Comparison of ENCODE assay signal across 17 cellular contexts in genomic region chr13:46596501-46596900, GRCh38. TPM values are rescaled to one million over a fixed set of nuclear protein-coding genes. Genes with fewer than 3 reads are reported as not detected.
DNase-seq lines count a peak whose midpoint lies in the region; ATAC-seq, FAIRE-seq and TF ChIP-seq lines count a peak whose summit lies in the region.
"Had no signal": no experiment of that assay in that cellular context is flagged by ENCODE, and none has a peak within 500 bp of the region (broad histone marks: within the 10 kb centered on the region; RNA-seq: fewer than 3 reads in every experiment).

No MANE protein-coding gene starts in this region.

- H2AFZ ChIP-seq in smooth muscle cell (ENCODE audit: low read depth), result no peak overlapping the region

- peak; percentile 73 for FAIRE-seq in GM12892 (lab: Jason Lieb, UNC)
- FAIRE-seq: endothelial cell of umbilical vein had no signal

- no peak for TF ChIP-seq POLR2A in GM12892 (IDR thresholded peaks at IDR 0.05; ENCODE audit: low read depth, low read length)

- no peak overlapping the region for H3K4me3 ChIP-seq in smooth muscle cell
- H3K4me3 ChIP-seq: heart right ventricle had no signal

- ATAC-seq in memory B cell (ENCODE audit: low read depth) (no peak), HG03432 (IDR thresholded peaks at IDR 0.05; ENCODE audit: unreplicated experiment) (no peak)
- ATAC-seq in stimulated activated naive B cell treated with anti-CD40 and anti-IgM and Interleukin-4, amounts not matched to agents 10 μg/mL and 1 μg/mL and 100 μg/mL, for 72 hours (replicated peaks), result no peak
- ATAC-seq: activated naive CD4-positive, alpha-beta T cell treated with anti-CD3 and anti-CD28 coated beads, Interleukin-2, amount 50 U/mL, for 72 hours had no signal

- no peak for TF ChIP-seq CTCF in MCF 10A (IDR thresholded peaks at IDR 0.05; ENCODE audit: unreplicated experiment)
- TF ChIP-seq CTCF in smooth muscle cell (IDR thresholded peaks at IDR 0.05; ENCODE audit: borderline replicate concordance, insufficient read depth, poor library complexity, severe bottlenecking), result no peak

- H3K36me3 Mint-ChIP-seq in MCF 10A (ENCODE audit: insufficient read depth, unreplicated experiment), result no peaks in the 10 kb centered on the region
- H3K36me3 Mint-ChIP-seq in memory B cell, result no peaks in the 10 kb centered on the region
- H3K36me3 Mint-ChIP-seq in stimulated activated naive B cell treated with anti-CD40 and anti-IgM and Interleukin-4, amounts not matched to agents 10 μg/mL and 1 μg/mL and 100 μg/mL, for 72 hours, result peaks cover 3 to 11% of the 10 kb centered on the region in 2 donors

- no peaks in the 10 kb centered on the region for H3K36me3 ChIP-seq in smooth muscle cell (ENCODE audit: low read depth)
- H3K36me3 ChIP-seq: heart right ventricle had no signal

- no peaks in the 10 kb centered on the region for H3F3A ChIP-seq in smooth muscle cell (ENCODE audit: low read depth)

- peaks cover 97% of the 10 kb centered on the region for H3K79me2 ChIP-seq in smooth muscle cell (ENCODE audit: low read depth)

- H3K27me3 ChIP-seq in smooth muscle cell (ENCODE audit: low read depth), result no peaks in the 10 kb centered on the region
- H3K27me3 ChIP-seq: heart right ventricle had no signal

- H4K20me1 ChIP-seq in smooth muscle cell (ENCODE audit: low read depth), result peaks cover 98% of the 10 kb centered on the region

- no peaks in the 10 kb centered on the region for H3K9me3 ChIP-seq in smooth muscle cell (replicated peaks; ENCODE audit: low read depth)
- H3K9me3 ChIP-seq: heart right ventricle had no signal

- H3K4me2 ChIP-seq in smooth muscle cell, result no peak overlapping the region

- DNase-seq in GM12892 (ENCODE audit: insufficient read length) (no peak), MCF 10A (ENCODE audit: unreplicated experiment) (no peak), memory B cell (ENCODE audit: low spot score in 2 of 2) (no peak), smooth muscle cell (lab: John Stamatoyannopoulos, UW; ENCODE audit: unreplicated experiment) (no peak), SHP77 (lab: John Stamatoyannopoulos, UW) (no peak)
- no peak for DNase-seq in stimulated activated naive B cell treated with anti-CD40 and anti-IgM and Interleukin-4, amounts not matched to agents 10 μg/mL and 1 μg/mL and 100 μg/mL, for 72 hours
- DNase-seq in stimulated activated CD8-positive, alpha-beta memory T cell treated with anti-CD3 and anti-CD28 coated beads, Interleukin-4, amount 100 ng/mL, for 48 hours, result no peak
- DNase-seq: caudate nucleus, DMS53, heart right ventricle, KG1, NCI-H446, SW 1271 had no signal

- no peak overlapping the region for H3K9ac ChIP-seq in smooth muscle cell (ENCODE audit: low read depth)

- intact Hi-C loops in MCF 10A (cut with micrococcal nuclease), result no loop called here

- peak overlapping the region; percentile 86 for H3K27ac Mint-ChIP-seq in MCF 10A (ENCODE audit: low read depth, unreplicated experiment)
- peak overlapping the region; percentile 14 for H3K27ac Mint-ChIP-seq in memory B cell
- peak overlapping the region; percentile 62 for H3K27ac Mint-ChIP-seq in stimulated activated naive B cell treated with anti-CD40 and anti-IgM and Interleukin-4, amounts not matched to agents 10 μg/mL and 1 μg/mL and 100 μg/mL, for 72 hours
- H3K27ac Mint-ChIP-seq: activated naive CD4-positive, alpha-beta T cell treated with anti-CD3 and anti-CD28 coated beads, Interleukin-2, amount 50 U/mL, for 72 hours had no signal

- H3K27me3 Mint-ChIP-seq in MCF 10A (ENCODE audit: insufficient read depth, unreplicated experiment) (no peaks in the 10 kb centered on the region), memory B cell (no peaks in the 10 kb centered on the region)
- H3K27me3 Mint-ChIP-seq in stimulated activated naive B cell treated with anti-CD40 and anti-IgM and Interleukin-4, amounts not matched to agents 10 μg/mL and 1 μg/mL and 100 μg/mL, for 72 hours, result no peaks in the 10 kb centered on the region

- H3K4me1 Mint-ChIP-seq in MCF 10A (ENCODE audit: insufficient read depth, unreplicated experiment), result peaks cover 46% of the 10 kb centered on the region
- peaks cover 59% of the 10 kb centered on the region for H3K4me1 Mint-ChIP-seq in memory B cell
- H3K4me1 Mint-ChIP-seq in stimulated activated naive B cell treated with anti-CD40 and anti-IgM and Interleukin-4, amounts not matched to agents 10 μg/mL and 1 μg/mL and 100 μg/mL, for 72 hours, result peaks cover 56 to 90% of the 10 kb centered on the region in 2 donors

- POLR2A ChIA-PET in MCF 10A (lab: Yijun Ruan, JAX), result interaction anchor here (0.8 to 3.9 kb wide), 14 partner anchors 9 to 1412 kb away, joined by 3 to 40 read pairs (median 5); partner anchors contain the start of genes LRCH1 and TPT1

- BruUV-seq in MCF 10A (replicated peaks; lab: Mats Ljungman, UMichigan), result no TSS peak

- H3K9me3 Mint-ChIP-seq in MCF 10A (ENCODE audit: unreplicated experiment) (no peaks in the 10 kb centered on the region), memory B cell (no peaks in the 10 kb centered on the region)
- H3K9me3 Mint-ChIP-seq in stimulated activated naive B cell treated with anti-CD40 and anti-IgM and Interleukin-4, amounts not matched to agents 10 μg/mL and 1 μg/mL and 100 μg/mL, for 72 hours, result no peaks in the 10 kb centered on the region
- H3K9me3 Mint-ChIP-seq: activated naive CD4-positive, alpha-beta T cell treated with anti-CD3 and anti-CD28 coated beads, Interleukin-2, amount 50 U/mL, for 72 hours; nephron had no signal

- WGBS in smooth muscle cell (ENCODE audit: low lambda C conversion rate), result 98% methylated on average over 6 of the region's 6 CpGs

- CTCF ChIA-PET in MCF 10A (lab: Yijun Ruan, JAX), result interaction anchor here (1.4 to 1.8 kb wide), 2 partner anchors 15 to 45 kb away, joined by 5 read pairs; no protein-coding TSS in a partner anchor

- H3K4me1 ChIP-seq in smooth muscle cell (ENCODE audit: low read depth), result peaks cover 10% of the 10 kb centered on the region

- H3K4me3 Mint-ChIP-seq in MCF 10A (ENCODE audit: unreplicated experiment), result peak overlapping the region; percentile 69
- no peak overlapping the region for H3K4me3 Mint-ChIP-seq in memory B cell
- H3K4me3 Mint-ChIP-seq in stimulated activated naive B cell treated with anti-CD40 and anti-IgM and Interleukin-4, amounts not matched to agents 10 μg/mL and 1 μg/mL and 100 μg/mL, for 72 hours, result peak overlapping the region in 1 of 2 donors; percentile 8
- H3K4me3 Mint-ChIP-seq: nephron had no signal

- no peak overlapping the region for H3K27ac ChIP-seq in smooth muscle cell (ENCODE audit: low read depth)

RNA-seq across cellular contexts. Expression of gene LRCH1, which starts 43.5 kb away (rescaled TPM):
- polyA plus RNA-seq in GM12892 (2012; ENCODE audit: missing spikeins), result 27.9 TPM
- 15.4 and 16.5 TPM in 2 replicates for total RNA-seq in MCF 10A (2022)
- total RNA-seq in smooth muscle cell, result 15.9 and 27.7 TPM in 2 replicates
- polyA plus RNA-seq in smooth muscle cell, result 9.2 and 9.4 TPM in 2 replicates

Comparison
In these comparisons a context has a peak if more than half of its experiments do, and no peak if none do; other contexts are left out.
1. H3K27ac Mint-ChIP-seq: peak in every context shown above with its lines; median percentile 86 in MCF 10A; 62 in stimulated activated naive B cell treated with anti-CD40 and anti-IgM and Interleukin-4, amounts not matched to agents 10 μg/mL and 1 μg/mL and 100 μg/mL, for 72 hours; 14 in memory B cell.